ENCODE assay signal across 17 cellular contexts in the genomic region with DNA sequence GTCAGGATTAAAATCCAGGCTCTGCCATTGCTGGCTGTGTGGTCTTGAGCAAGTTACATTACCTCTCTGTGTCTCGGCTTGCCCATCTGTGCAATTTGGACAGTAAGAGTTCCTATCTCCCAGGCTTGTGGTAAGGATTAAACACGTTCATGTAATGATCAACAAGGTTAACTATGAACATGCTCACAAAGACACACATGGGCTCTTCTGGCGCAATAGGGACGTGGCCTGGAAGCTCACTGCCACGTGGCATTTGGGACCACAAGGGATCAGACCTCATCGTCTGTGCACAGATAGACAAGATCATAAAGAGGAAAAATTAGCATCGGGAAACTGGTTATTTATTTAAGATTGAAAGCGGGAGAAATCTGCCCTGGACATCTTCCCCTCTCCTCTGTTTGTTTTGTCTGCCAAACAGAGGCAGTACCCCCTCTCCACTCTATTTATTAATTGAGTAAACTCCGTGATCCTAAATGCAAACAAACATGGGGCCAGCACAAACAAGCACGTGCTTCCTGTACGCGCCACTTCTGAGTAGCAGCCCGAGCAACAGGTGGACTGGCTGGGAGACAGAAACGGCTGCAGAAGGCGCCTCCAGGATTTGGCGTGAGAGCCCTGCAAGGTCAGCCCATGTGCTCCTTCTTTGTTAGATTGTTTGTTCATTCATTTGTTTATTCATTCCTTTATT.
DNase-seq lines count a peak whose midpoint lies in the region; ATAC-seq and TF ChIP-seq lines count a peak whose summit lies in the region.
"Had no signal": no experiment of that assay in that cellular context is flagged by ENCODE, and none has a peak within 500 bp of the region (broad histone marks: within the 10 kb centered on the region; RNA-seq: fewer than 3 reads in every experiment).

No MANE protein-coding gene starts in this region.

- TF ChIP-seq POLR2A in prostate gland (IDR thresholded peaks at IDR 0.05): no peak

- TF ChIP-seq CTCF in RWPE2 (IDR thresholded peaks at IDR 0.05; ENCODE audit: poor library complexity, severe bottlenecking) (no peak), prostate gland (IDR thresholded peaks at IDR 0.05) (no peak)

- no peak for DNase-seq in activated CD4-positive, alpha-beta T cell treated with anti-CD3 and anti-CD28 coated beads, Interleukin-2, amount 10 ng/mL, durations not matched to agents 7 days and 5 days
- no peak for DNase-seq in activated CD4-positive, alpha-beta T cell treated with anti-CD3 and anti-CD28 coated beads for 48 hours
- DNase-seq in NCI-H1092 treated with DMSO at 0.1 percent for 48 hours (lab: John Stamatoyannopoulos, UW): peak; percentile 84
- peak; percentile 55 for DNase-seq in RWPE2 (ENCODE audit: low spot score)
- peak; percentile 63 for DNase-seq in prostate gland (ENCODE audit: low spot score)
- no peak for DNase-seq in activated CD4-positive, CD25-positive, alpha-beta regulatory T cell treated with anti-CD3 and anti-CD28 coated beads, Interleukin-2, amount 50 U/mL, for 72 hours
- DNase-seq: activated CD4-positive, alpha-beta memory T cell treated with anti-CD3 and anti-CD28 coated beads, Interleukin-2, amount 10 ng/mL, durations not matched to agents 7 days and 5 days; central memory CD4-positive, alpha-beta T cell; DMS 273 treated with DMSO at 0.1 percent for 48 hours; foreskin keratinocyte; mucosa of descending colon; NCI-H2081 treated with DMSO at 0.1 percent for 48 hours had no signal

- peaks cover 26% of the 10 kb centered on the region for H3K4me1 ChIP-seq in RWPE2 (ENCODE audit: insufficient read depth, poor library complexity, severe bottlenecking)
- no peaks in the 10 kb centered on the region for H3K4me1 ChIP-seq in prostate gland (replicated peaks)

- H3K4me1 Mint-ChIP-seq in activated CD4-positive, alpha-beta T cell treated with anti-CD3 and anti-CD28 coated beads, Interleukin-2, amount 10 ng/mL, durations not matched to agents 7 days and 5 days: peaks cover 42% of the 10 kb centered on the region

- POLR2A ChIA-PET in activated CD4-positive, alpha-beta T cell treated with anti-CD3 and anti-CD28 coated beads, Interleukin-2, amount 10 ng/mL, durations not matched to agents 7 days and 5 days (lab: Charles Lee): no interaction called here

- no peaks in the 10 kb centered on the region for H3K36me3 Mint-ChIP-seq in activated CD4-positive, alpha-beta T cell treated with anti-CD3 and anti-CD28 coated beads, Interleukin-2, amount 10 ng/mL, durations not matched to agents 7 days and 5 days (ENCODE audit: low read depth)

- H3K9me3 ChIP-seq in RWPE2 (ENCODE audit: severe bottlenecking) (no peaks in the 10 kb centered on the region), prostate gland (no peaks in the 10 kb centered on the region)
- H3K9me3 ChIP-seq: mucosa of descending colon, SJSA1, vagina had no signal

- H3K27me3 Mint-ChIP-seq in activated CD4-positive, alpha-beta T cell treated with anti-CD3 and anti-CD28 coated beads, Interleukin-2, amount 10 ng/mL, durations not matched to agents 7 days and 5 days: no peaks in the 10 kb centered on the region
- H3K27me3 Mint-ChIP-seq: stimulated activated naive CD8-positive, alpha-beta T cell treated with anti-CD3 and anti-CD28 coated beads, Interleukin-15, Interleukin-2, amounts not matched to agents 100 ng/mL and 50 ng/mL, for 24 hours had no signal

- ATAC-seq in RWPE2 (ENCODE audit: low read depth): no peak
- ATAC-seq in HG02970 (IDR thresholded peaks at IDR 0.05; ENCODE audit: low FRiP score, unreplicated experiment): no peak
- ATAC-seq in HG02610 (IDR thresholded peaks at IDR 0.05; ENCODE audit: unreplicated experiment): no peak
- ATAC-seq: foreskin keratinocyte, mucosa of descending colon had no signal

- WGBS in prostate gland: 26% methylated on average over 16 of the region's 16 CpGs

- H3K4me3 Mint-ChIP-seq in activated CD4-positive, alpha-beta T cell treated with anti-CD3 and anti-CD28 coated beads, Interleukin-2, amount 10 ng/mL, durations not matched to agents 7 days and 5 days: no peak overlapping the region
- H3K4me3 Mint-ChIP-seq: activated CD4-positive, alpha-beta memory T cell treated with anti-CD3 and anti-CD28 coated beads, Interleukin-2, amount 10 ng/mL, durations not matched to agents 7 days and 5 days; stimulated activated naive CD8-positive, alpha-beta T cell treated with anti-CD3 and anti-CD28 coated beads, Interleukin-15, Interleukin-2, amounts not matched to agents 100 ng/mL and 50 ng/mL, for 24 hours had no signal

- H3K27me3 ChIP-seq in RWPE2 (ENCODE audit: insufficient read depth, poor library complexity, severe bottlenecking) (no peaks in the 10 kb centered on the region), prostate gland (replicated peaks; ENCODE audit: insufficient read depth) (no peaks in the 10 kb centered on the region)
- H3K27me3 ChIP-seq: foreskin keratinocyte, SJSA1, vagina had no signal

- intact Hi-C loops in prostate gland (cut with DNase I): loop anchor here (10.0 kb wide), 3 partner anchors 108 to 1062 kb away; a partner anchor contains a TSS

- H3K4me3 ChIP-seq in RWPE2 (ENCODE audit: severe bottlenecking): no peak overlapping the region
- H3K4me3 ChIP-seq in prostate gland: no peak overlapping the region
- H3K4me3 ChIP-seq: mucosa of descending colon, SJSA1, vagina had no signal

- H3K9me3 Mint-ChIP-seq in activated CD4-positive, alpha-beta T cell treated with anti-CD3 and anti-CD28 coated beads, Interleukin-2, amount 10 ng/mL, durations not matched to agents 7 days and 5 days: no peaks in the 10 kb centered on the region
- H3K9me3 Mint-ChIP-seq: activated CD4-positive, alpha-beta memory T cell treated with anti-CD3 and anti-CD28 coated beads, Interleukin-2, amount 10 ng/mL, durations not matched to agents 7 days and 5 days; stimulated activated naive CD8-positive, alpha-beta T cell treated with anti-CD3 and anti-CD28 coated beads, Interleukin-15, Interleukin-2, amounts not matched to agents 100 ng/mL and 50 ng/mL, for 24 hours had no signal

- peak overlapping the region; percentile 56 for H3K27ac Mint-ChIP-seq in activated CD4-positive, alpha-beta T cell treated with anti-CD3 and anti-CD28 coated beads, Interleukin-2, amount 10 ng/mL, durations not matched to agents 7 days and 5 days
- H3K27ac Mint-ChIP-seq: activated CD4-positive, alpha-beta memory T cell treated with anti-CD3 and anti-CD28 coated beads, Interleukin-2, amount 10 ng/mL, durations not matched to agents 7 days and 5 days; stimulated activated naive CD8-positive, alpha-beta T cell treated with anti-CD3 and anti-CD28 coated beads, Interleukin-15, Interleukin-2, amounts not matched to agents 100 ng/mL and 50 ng/mL, for 24 hours had no signal

- H3K27ac ChIP-seq in RWPE2 (ENCODE audit: poor library complexity, severe bottlenecking) (no peak overlapping the region), prostate gland (no peak overlapping the region)
- H3K27ac ChIP-seq: foreskin keratinocyte, SJSA1, vagina had no signal

- CTCF ChIA-PET in activated CD4-positive, alpha-beta T cell treated with anti-CD3 and anti-CD28 coated beads, Interleukin-2, amount 10 ng/mL, durations not matched to agents 7 days and 5 days (lab: Charles Lee): no interaction called here

- H3K36me3 ChIP-seq in RWPE2 (ENCODE audit: low read depth) (peaks cover 7% of the 10 kb centered on the region), prostate gland (no peaks in the 10 kb centered on the region)
- H3K36me3 ChIP-seq: SJSA1, vagina had no signal

Comparison
In these comparisons a context has a peak if more than half of its experiments do, and no peak if none do; other contexts are left out.
1. DNase-seq: peak in NCI-H1092 treated with DMSO at 0.1 percent for 48 hours (single experiment), RWPE2 (single experiment) and prostate gland (single experiment); none in activated CD4-positive, alpha-beta T cell treated with anti-CD3 and anti-CD28 coated beads, Interleukin-2, amount 10 ng/mL, durations not matched to agents 7 days and 5 days (single experiment), activated CD4-positive, alpha-beta T cell treated with anti-CD3 and anti-CD28 coated beads for 48 hours (single experiment) and activated CD4-positive, CD25-positive, alpha-beta regulatory T cell treated with anti-CD3 and anti-CD28 coated beads, Interleukin-2, amount 50 U/mL, for 72 hours (single experiment).